1 cellular context compared by ENCODE assay signal in the genomic region with DNA sequence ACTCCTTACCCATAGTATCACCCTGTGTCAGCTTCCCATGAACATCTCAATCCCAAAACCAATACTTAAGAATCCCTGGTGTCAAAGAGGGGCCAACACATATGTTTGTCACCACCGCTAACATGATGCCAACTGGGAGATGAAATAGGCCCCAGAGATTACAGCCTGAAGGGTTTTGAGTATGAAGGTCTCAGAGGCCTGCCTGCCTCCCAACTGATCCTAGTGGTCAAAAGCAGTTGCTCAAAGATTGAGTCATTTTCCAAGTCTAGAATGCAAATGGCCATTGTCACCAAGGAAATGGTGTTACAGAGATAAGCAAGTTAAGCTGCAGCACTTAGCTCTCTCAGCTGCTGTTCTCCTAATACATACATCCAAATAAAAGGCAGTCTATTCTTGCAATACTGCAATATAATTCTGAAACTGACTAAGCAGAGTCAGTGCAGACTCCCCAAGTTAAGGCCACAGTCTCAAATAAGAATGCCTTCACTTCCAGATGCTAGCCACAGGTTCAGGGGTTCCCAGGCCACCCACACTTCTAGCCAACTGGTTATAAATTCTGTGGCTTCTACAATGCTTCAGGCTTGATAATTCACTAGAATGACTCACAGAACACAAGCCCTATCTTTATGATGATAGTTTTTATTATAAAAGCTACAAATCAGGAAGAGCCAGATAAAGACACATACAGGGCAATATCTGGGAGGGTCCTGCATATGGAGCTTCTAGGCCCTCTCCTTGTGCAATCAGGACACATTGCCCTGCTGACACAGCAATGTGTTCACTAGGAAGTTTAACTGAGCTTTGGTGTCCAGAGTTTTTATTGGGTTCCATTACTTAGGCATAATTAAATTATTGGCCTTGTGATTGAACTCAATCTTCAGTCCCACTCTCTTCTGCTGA.
TF ChIP-seq lines count a peak whose summit lies in the region.

No MANE protein-coding gene starts in this region.

TF ChIP-seq in IMR-90, 13 proteins besides CTCF, POLR2A, EP300 and RAD21 (continued from another document):
- TF ChIP-seq, protein P1, sequence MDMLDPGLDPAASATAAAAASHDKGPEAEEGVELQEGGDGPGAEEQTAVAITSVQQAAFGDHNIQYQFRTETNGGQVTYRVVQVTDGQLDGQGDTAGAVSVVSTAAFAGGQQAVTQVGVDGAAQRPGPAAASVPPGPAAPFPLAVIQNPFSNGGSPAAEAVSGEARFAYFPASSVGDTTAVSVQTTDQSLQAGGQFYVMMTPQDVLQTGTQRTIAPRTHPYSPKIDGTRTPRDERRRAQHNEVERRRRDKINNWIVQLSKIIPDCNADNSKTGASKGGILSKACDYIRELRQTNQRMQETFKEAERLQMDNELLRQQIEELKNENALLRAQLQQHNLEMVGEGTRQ (IDR thresholded peaks at IDR 0.05; ENCODE audit: low read depth, low read length) = no peak
- TF ChIP-seq MXI1 (IDR thresholded peaks at IDR 0.05; ENCODE audit: borderline replicate concordance, low read depth, low read length) (no peak), SMC3 (IDR thresholded peaks at IDR 0.05; ENCODE audit: low read depth, low read length) (no peak), NFE2L2 (IDR thresholded peaks at IDR 0.05; ENCODE audit: low read depth, low read length) (no peak)
